9 cellular contexts compared by ENCODE assay signal in the genomic region with DNA sequence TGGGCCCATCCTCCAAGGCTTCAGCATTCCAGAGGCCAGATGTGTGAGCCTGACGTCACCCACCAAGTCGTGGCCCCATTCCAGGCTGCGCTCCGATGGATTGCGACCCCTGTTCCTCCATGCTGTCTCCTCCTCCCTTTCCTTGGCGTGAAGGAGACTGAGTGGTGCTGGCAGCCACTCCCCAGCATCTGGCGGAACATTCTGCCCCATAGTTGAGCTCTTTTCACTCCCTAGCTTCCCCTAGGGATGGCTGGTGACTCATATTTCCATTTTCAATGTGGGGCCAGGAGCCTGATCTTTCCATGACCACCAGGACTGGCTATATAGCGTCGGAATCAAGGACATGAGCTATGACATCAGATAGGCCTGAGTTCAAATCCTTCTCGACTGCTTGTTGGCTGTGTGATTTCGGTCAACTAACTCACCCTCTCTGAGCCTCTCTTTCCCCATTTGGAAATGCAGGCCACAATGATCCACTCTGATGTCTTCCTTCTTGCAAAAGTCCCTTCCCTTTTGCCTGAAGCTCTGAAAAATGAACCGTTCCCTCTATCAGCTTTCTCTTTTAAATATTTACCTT. TPM values are rescaled to one million over a fixed set of nuclear protein-coding genes. Genes with fewer than 3 reads are reported as not detected.
A peak's percentile ranks its signal among the peaks of the same experiment; 100 is the strongest.
DNase-seq lines count a peak whose midpoint lies in the region; ATAC-seq lines count a peak whose summit lies in the region.
"Had no signal": no experiment of that assay in that cellular context is flagged by ENCODE, and none has a peak within 500 bp of the region (broad histone marks: within the 10 kb centered on the region; RNA-seq: fewer than 3 reads in every experiment).

No MANE protein-coding gene starts in this region.

- DNase-seq in NCI-H2171 (lab: John Stamatoyannopoulos, UW) = peak; percentile 72
- DNase-seq in epidermal melanocyte (ENCODE audit: insufficient read length, low spot score) = peak; percentile 69
- peak; percentile 95 for DNase-seq in mesenteric fat pad (ENCODE audit: low spot score)
- DNase-seq in ureter (ENCODE audit: low spot score) = peak; percentile 91
- no peak for DNase-seq in T-helper 2 cell
- DNase-seq in SHP77 (lab: John Stamatoyannopoulos, UW) = no peak
- DNase-seq: NCI-H526 had no signal

- ATAC-seq in HG02870 (IDR thresholded peaks at IDR 0.05; ENCODE audit: unreplicated experiment) (no peak), GM21619 (IDR thresholded peaks at IDR 0.05; ENCODE audit: unreplicated experiment) (no peak)

RNA-seq across cellular contexts. Expression of a gene that starts 24.5 kb away (rescaled TPM):
- total RNA-seq in mesenteric fat pad (1,666 TPM), ureter (84.2 TPM)

RNA-seq across cellular contexts. Expression of a gene that starts 38.6 kb away (rescaled TPM):
- total RNA-seq in mesenteric fat pad (201 TPM), ureter (140 TPM)

Comparison
In these comparisons a context has a peak if more than half of its experiments do, and no peak if none do; other contexts are left out.
1. DNase-seq: peak in NCI-H2171 (single experiment), epidermal melanocyte (single experiment), mesenteric fat pad (single experiment) and ureter (single experiment); none in T-helper 2 cell (0 of 5) and SHP77 (0 of 2).
2. RNA of a gene that starts 24.5 kb away (total RNA-seq): 1,666 TPM in mesenteric fat pad (single experiment); 84.2 TPM in ureter (single experiment); every median in the first group is over 10 times any median in the second.